In genomic region chr18:55266981-55267380, GRCh38 we compare ENCODE assay signal across 27 cellular contexts.
DNase-seq lines count a peak whose midpoint lies in the region; ATAC-seq, FAIRE-seq and TF ChIP-seq lines count a peak whose summit lies in the region.
"Had no signal": no experiment of that assay in that cellular context is flagged by ENCODE, and none has a peak within 500 bp of the region (broad histone marks: within the 10 kb centered on the region; RNA-seq: fewer than 3 reads in every experiment).

No MANE protein-coding gene starts in this region.

- no peak for TF ChIP-seq CTCF in activated B cell treated with CpG ODN at 0.5 μM for 24 hours (IDR thresholded peaks at IDR 0.05)
- TF ChIP-seq CTCF in mesothelial cell of epicardium (IDR thresholded peaks at IDR 0.05; ENCODE audit: unreplicated experiment), result no peak

- H3K4me1 Mint-ChIP-seq in activated B cell treated with CpG ODN at 0.5 μM for 24 hours, result peaks cover 81% of the 10 kb centered on the region
- peaks cover 30% of the 10 kb centered on the region for H3K4me1 Mint-ChIP-seq in mesothelial cell of epicardium
- peaks cover 24% of the 10 kb centered on the region for H3K4me1 Mint-ChIP-seq in activated T-helper 2 cell treated with anti-CD3 and anti-CD28 coated beads, Interferon-gamma antibody, Interleukin-2, Interleukin-4, amounts not matched to agents 10 μg/mL and 5 μg/mL and 100 μg/mL, durations not matched to agents 14 hours and 24 hours and 36 hours (ENCODE audit: low read depth)
- H3K4me1 Mint-ChIP-seq: activated T-helper 17 cell treated with anti-CD3 and anti-CD28 coated beads, Interleukin-2, amount 50 U/mL, for 72 hours; T-cell had no signal

- H3K9me3 Mint-ChIP-seq in activated B cell treated with CpG ODN at 0.5 μM for 24 hours, result no peaks in the 10 kb centered on the region
- H3K9me3 Mint-ChIP-seq in mesothelial cell of epicardium, result no peaks in the 10 kb centered on the region
- H3K9me3 Mint-ChIP-seq in activated T-helper 2 cell treated with anti-CD3 and anti-CD28 coated beads, Interferon-gamma antibody, Interleukin-2, Interleukin-4, amounts not matched to agents 10 μg/mL and 5 μg/mL and 100 μg/mL, durations not matched to agents 14 hours and 24 hours and 36 hours, result no peaks in the 10 kb centered on the region
- H3K9me3 Mint-ChIP-seq: activated naive CD4-positive, alpha-beta T cell treated with anti-CD3 and anti-CD28 coated beads, Interleukin-2, amount 50 U/mL, for 72 hours; CD14-positive monocyte; immature natural killer cell; nephron progenitor cell had no signal

- peak; percentile 45 for DNase-seq in AG08395 (ENCODE audit: low spot score)
- DNase-seq in GM19239 (ENCODE audit: insufficient read length, low spot score), result no peak
- DNase-seq in activated B cell treated with CpG ODN at 0.5 μM for 24 hours, result no peak
- no peak for DNase-seq in mesothelial cell of epicardium (ENCODE audit: low spot score in 2 of 2, unreplicated experiment in 2 of 2)
- DNase-seq in NCI-H1694 (lab: John Stamatoyannopoulos, UW), result no peak
- DNase-seq in activated T-helper 2 cell treated with anti-CD3 and anti-CD28 coated beads, Interferon-gamma antibody, Interleukin-2, Interleukin-4, amounts not matched to agents 10 μg/mL and 5 μg/mL and 100 μg/mL, durations not matched to agents 14 hours and 24 hours and 36 hours (ENCODE audit: low spot score), result no peak
- DNase-seq in inferior parietal cortex (ENCODE audit: extremely low spot score), result no peak
- DNase-seq: activated CD4-positive, alpha-beta T cell treated with anti-CD3 and anti-CD28 coated beads, Interleukin-2, amount 50 U/mL, for 48 hours; activated CD8-positive, alpha-beta memory T cell treated with anti-CD3 and anti-CD28 coated beads, Interleukin-2, amount 50 U/mL, for 4 hours; hippocampal formation; immature natural killer cell; KG1; NCI-H510A; nephron progenitor cell; pancreas; right cardiac atrium; SHP77 treated with DMSO at 0.1 percent for 48 hours; T-cell; transverse colon had no signal

- POLR2A ChIA-PET in activated B cell treated with CpG ODN at 0.5 μM for 24 hours (lab: Charles Lee), result interaction anchor here (0.7 to 3.9 kb wide), 11 partner anchors 14 to 110 kb away, joined by 3 to 48 read pairs (median 9); no protein-coding TSS in a partner anchor

- CTCF ChIA-PET in activated B cell treated with CpG ODN at 0.5 μM for 24 hours (lab: Charles Lee), result interaction anchor here (14.9 kb wide), 1 partner anchor 34 kb away, joined by 165 read pairs; no protein-coding TSS in a partner anchor

- no peak for ATAC-seq in activated B cell treated with CpG ODN at 0.5 μM for 24 hours (ENCODE audit: low read depth)
- ATAC-seq in GM18498 (IDR thresholded peaks at IDR 0.05; ENCODE audit: unreplicated experiment), result no peak
- ATAC-seq: activated naive CD4-positive, alpha-beta T cell treated with anti-CD3 and anti-CD28 coated beads, Interleukin-2, amount 50 U/mL, for 72 hours; activated T-helper 17 cell treated with anti-CD3 and anti-CD28 coated beads, Interleukin-2, amount 50 U/mL, for 72 hours; Panc1; pancreas; right cardiac atrium; T-cell had no signal

- H3K27ac Mint-ChIP-seq in activated B cell treated with CpG ODN at 0.5 μM for 24 hours (peak overlapping the region; percentile 93), mesothelial cell of epicardium (peak overlapping the region; percentile 45)
- H3K27ac Mint-ChIP-seq in activated T-helper 2 cell treated with anti-CD3 and anti-CD28 coated beads, Interferon-gamma antibody, Interleukin-2, Interleukin-4, amounts not matched to agents 10 μg/mL and 5 μg/mL and 100 μg/mL, durations not matched to agents 14 hours and 24 hours and 36 hours, result no peak overlapping the region
- H3K27ac Mint-ChIP-seq: activated naive CD4-positive, alpha-beta T cell treated with anti-CD3 and anti-CD28 coated beads, Interleukin-2, amount 50 U/mL, for 72 hours; activated T-helper 17 cell treated with anti-CD3 and anti-CD28 coated beads, Interleukin-2, amount 50 U/mL, for 72 hours; nephron progenitor cell; T-cell had no signal

- peak overlapping the region; percentile 44 for H3K4me3 Mint-ChIP-seq in activated B cell treated with CpG ODN at 0.5 μM for 24 hours
- no peak overlapping the region for H3K4me3 Mint-ChIP-seq in mesothelial cell of epicardium
- no peak overlapping the region for H3K4me3 Mint-ChIP-seq in activated T-helper 2 cell treated with anti-CD3 and anti-CD28 coated beads, Interferon-gamma antibody, Interleukin-2, Interleukin-4, amounts not matched to agents 10 μg/mL and 5 μg/mL and 100 μg/mL, durations not matched to agents 14 hours and 24 hours and 36 hours (ENCODE audit: low read depth)
- H3K4me3 Mint-ChIP-seq: activated T-helper 17 cell treated with anti-CD3 and anti-CD28 coated beads, Interleukin-2, amount 50 U/mL, for 72 hours; CD14-positive monocyte; immature natural killer cell; nephron progenitor cell; T-cell had no signal

- H3K27me3 Mint-ChIP-seq in activated B cell treated with CpG ODN at 0.5 μM for 24 hours (no peaks in the 10 kb centered on the region), mesothelial cell of epicardium (ENCODE audit: low read depth) (no peaks in the 10 kb centered on the region)
- no peaks in the 10 kb centered on the region for H3K27me3 Mint-ChIP-seq in activated T-helper 2 cell treated with anti-CD3 and anti-CD28 coated beads, Interferon-gamma antibody, Interleukin-2, Interleukin-4, amounts not matched to agents 10 μg/mL and 5 μg/mL and 100 μg/mL, durations not matched to agents 14 hours and 24 hours and 36 hours (ENCODE audit: low read depth)
- H3K27me3 Mint-ChIP-seq: activated T-helper 17 cell treated with anti-CD3 and anti-CD28 coated beads, Interleukin-2, amount 50 U/mL, for 72 hours; T-cell had no signal

- peak; percentile 84 for FAIRE-seq in GM19239 (lab: Jason Lieb, UNC)
- FAIRE-seq: A204.1, H1, HTR-8/SVneo, pancreas had no signal

- peaks cover 77% of the 10 kb centered on the region for H3K36me3 Mint-ChIP-seq in activated B cell treated with CpG ODN at 0.5 μM for 24 hours (ENCODE audit: low read depth)
- H3K36me3 Mint-ChIP-seq in mesothelial cell of epicardium, result peaks cover 57% of the 10 kb centered on the region
- H3K36me3 Mint-ChIP-seq in activated T-helper 2 cell treated with anti-CD3 and anti-CD28 coated beads, Interferon-gamma antibody, Interleukin-2, Interleukin-4, amounts not matched to agents 10 μg/mL and 5 μg/mL and 100 μg/mL, durations not matched to agents 14 hours and 24 hours and 36 hours (ENCODE audit: low read depth), result peaks cover 9% of the 10 kb centered on the region
- H3K36me3 Mint-ChIP-seq: activated naive CD4-positive, alpha-beta T cell treated with anti-CD3 and anti-CD28 coated beads, Interleukin-2, amount 50 U/mL, for 72 hours; T-cell had no signal

- intact Hi-C loops in activated B cell treated with CpG ODN at 0.5 μM for 24 hours (cut with micrococcal nuclease), result loop anchor here (1.0 to 10.0 kb wide), 3 partner anchors 8 to 1042 kb away; partner anchors contain the start of gene MBD2
- intact Hi-C loops in activated T-helper 2 cell treated with anti-CD3 and anti-CD28 coated beads, Interferon-gamma antibody, Interleukin-2, Interleukin-4, amounts not matched to agents 10 μg/mL and 5 μg/mL and 100 μg/mL, durations not matched to agents 14 hours and 24 hours and 36 hours (cut with micrococcal nuclease), result no loop called here
